In genomic region chr11:67393990-67394389, GRCh38 we compare ENCODE assay signal across 16 cellular contexts. TPM values are rescaled to one million over a fixed set of nuclear protein-coding genes. Genes with fewer than 3 reads are reported as not detected.
DNase-seq lines count a peak whose midpoint lies in the region; ATAC-seq lines count a peak whose summit lies in the region.
"Had no signal": no experiment of that assay in that cellular context is flagged by ENCODE, and none has a peak within 500 bp of the region (broad histone marks: within the 10 kb centered on the region; RNA-seq: fewer than 3 reads in every experiment).

No MANE protein-coding gene starts in this region.

- peaks cover 23% of the 10 kb centered on the region for H3K4me1 ChIP-seq in NT2/D1 (ENCODE audit: insufficient read depth, insufficient read length)
- H3K4me1 ChIP-seq: parathyroid adenoma had no signal

- no peaks in the 10 kb centered on the region for H3K9me3 ChIP-seq in NT2/D1 (ENCODE audit: insufficient read depth, low read length)

- CTCF ChIA-PET in activated CD4-positive, alpha-beta memory T cell treated with anti-CD3 and anti-CD28 coated beads, Interleukin-2, amount 10 ng/mL, durations not matched to agents 7 days and 5 days (lab: Charles Lee): interaction anchor here (0.8 kb wide), 1 partner anchor 155 kb away, joined by 3 read pairs; no protein-coding TSS in a partner anchor
- CTCF ChIA-PET in activated CD4-positive, alpha-beta memory T cell treated with anti-CD3 and anti-CD28 coated beads for 36 hours (lab: Charles Lee): interaction anchor here (1.4 to 1.5 kb wide), 2 partner anchors 11 kb away, joined by 3 read pairs; no protein-coding TSS in a partner anchor

- no peaks in the 10 kb centered on the region for H3K9me3 Mint-ChIP-seq in activated CD4-positive, alpha-beta memory T cell treated with anti-CD3 and anti-CD28 coated beads, Interleukin-2, amount 10 ng/mL, durations not matched to agents 7 days and 5 days
- no peaks in the 10 kb centered on the region for H3K9me3 Mint-ChIP-seq in activated CD4-positive, alpha-beta memory T cell treated with anti-CD3 and anti-CD28 coated beads for 36 hours
- no peaks in the 10 kb centered on the region for H3K9me3 Mint-ChIP-seq in effector memory CD8-positive, alpha-beta T cell
- H3K9me3 Mint-ChIP-seq in stimulated activated effector memory CD8-positive, alpha-beta T cell treated with anti-CD3 and anti-CD28 coated beads, Interleukin-12 subunit alpha, Interleukin-12 subunit beta, amount 100 ng/mL, for 72 hours: no peaks in the 10 kb centered on the region

- peaks cover 36% of the 10 kb centered on the region for H3K36me3 Mint-ChIP-seq in activated CD4-positive, alpha-beta memory T cell treated with anti-CD3 and anti-CD28 coated beads, Interleukin-2, amount 10 ng/mL, durations not matched to agents 7 days and 5 days (ENCODE audit: low read depth)
- peaks cover 18% of the 10 kb centered on the region for H3K36me3 Mint-ChIP-seq in activated CD4-positive, alpha-beta memory T cell treated with anti-CD3 and anti-CD28 coated beads for 36 hours
- peaks cover 44% of the 10 kb centered on the region for H3K36me3 Mint-ChIP-seq in effector memory CD8-positive, alpha-beta T cell (ENCODE audit: insufficient read depth)
- H3K36me3 Mint-ChIP-seq in stimulated activated effector memory CD8-positive, alpha-beta T cell treated with anti-CD3 and anti-CD28 coated beads, Interleukin-12 subunit alpha, Interleukin-12 subunit beta, amount 100 ng/mL, for 72 hours: peaks cover 59% of the 10 kb centered on the region

- H3K4me1 Mint-ChIP-seq in activated CD4-positive, alpha-beta memory T cell treated with anti-CD3 and anti-CD28 coated beads, Interleukin-2, amount 10 ng/mL, durations not matched to agents 7 days and 5 days: peaks cover 65% of the 10 kb centered on the region
- peaks cover 54% of the 10 kb centered on the region for H3K4me1 Mint-ChIP-seq in activated CD4-positive, alpha-beta memory T cell treated with anti-CD3 and anti-CD28 coated beads for 36 hours (ENCODE audit: low read depth)
- H3K4me1 Mint-ChIP-seq in effector memory CD8-positive, alpha-beta T cell (ENCODE audit: low read depth in 2 of 2): peaks cover 42 to 47% of the 10 kb centered on the region in 2 donors
- H3K4me1 Mint-ChIP-seq in stimulated activated effector memory CD8-positive, alpha-beta T cell treated with anti-CD3 and anti-CD28 coated beads, Interleukin-12 subunit alpha, Interleukin-12 subunit beta, amount 100 ng/mL, for 72 hours: peaks cover 62% of the 10 kb centered on the region

- H3K27me3 Mint-ChIP-seq in activated CD4-positive, alpha-beta memory T cell treated with anti-CD3 and anti-CD28 coated beads, Interleukin-2, amount 10 ng/mL, durations not matched to agents 7 days and 5 days: no peaks in the 10 kb centered on the region
- no peaks in the 10 kb centered on the region for H3K27me3 Mint-ChIP-seq in activated CD4-positive, alpha-beta memory T cell treated with anti-CD3 and anti-CD28 coated beads for 36 hours
- no peaks in the 10 kb centered on the region for H3K27me3 Mint-ChIP-seq in effector memory CD8-positive, alpha-beta T cell

- peaks cover 63% of the 10 kb centered on the region for H3K36me3 ChIP-seq in NT2/D1 (ENCODE audit: insufficient read depth, insufficient read length, low read length)

- intact Hi-C loops in activated CD4-positive, alpha-beta memory T cell treated with anti-CD3 and anti-CD28 coated beads for 36 hours (cut with micrococcal nuclease): loop anchor here (5.0 kb wide), 1 partner anchor 33 kb away; the partner anchor contains the start of gene RPS6KB2

- ATAC-seq in effector memory CD8-positive, alpha-beta T cell (replicated peaks): no peak
- no peak for ATAC-seq in stimulated activated effector memory CD8-positive, alpha-beta T cell treated with anti-CD3 and anti-CD28 coated beads, Interleukin-12 subunit alpha, Interleukin-12 subunit beta, amount 100 ng/mL, for 72 hours
- ATAC-seq in GM19351 (IDR thresholded peaks at IDR 0.05; ENCODE audit: unreplicated experiment): no peak

- H3K27me3 ChIP-seq in NT2/D1 (ENCODE audit: insufficient read depth, insufficient read length): peaks cover 7% of the 10 kb centered on the region

- DNase-seq in activated CD4-positive, alpha-beta memory T cell treated with anti-CD3 and anti-CD28 coated beads, Interleukin-2, amount 10 ng/mL, durations not matched to agents 7 days and 5 days: no peak
- no peak for DNase-seq in activated CD4-positive, alpha-beta memory T cell treated with anti-CD3 and anti-CD28 coated beads for 36 hours
- no peak for DNase-seq in NT2/D1 (ENCODE audit: low read depth, low spot score)
- no peak for DNase-seq in effector memory CD8-positive, alpha-beta T cell
- no peak for DNase-seq in stimulated activated effector memory CD8-positive, alpha-beta T cell treated with anti-CD3 and anti-CD28 coated beads, Interleukin-12 subunit alpha, Interleukin-12 subunit beta, amount 100 ng/mL, for 72 hours (ENCODE audit: low spot score in 2 of 2)
- DNase-seq in HK-2 (ENCODE audit: unreplicated experiment): no peak
- DNase-seq in EL: no peak
- DNase-seq: COR-L47; midbrain; NCI-H2171 treated with DMSO at 0.1 percent for 48 hours; RPMI8226; stimulated activated CD4-positive, alpha-beta T cell treated with anti-CD3 and anti-CD28 coated beads, Interleukin-4, amount 100 ng/mL, for 24 hours; SW 1271 had no signal

- H3K4me3 Mint-ChIP-seq in activated CD4-positive, alpha-beta memory T cell treated with anti-CD3 and anti-CD28 coated beads, Interleukin-2, amount 10 ng/mL, durations not matched to agents 7 days and 5 days: peak overlapping the region; percentile 59
- no peak overlapping the region for H3K4me3 Mint-ChIP-seq in activated CD4-positive, alpha-beta memory T cell treated with anti-CD3 and anti-CD28 coated beads for 36 hours
- H3K4me3 Mint-ChIP-seq in effector memory CD8-positive, alpha-beta T cell: peak overlapping the region; percentile 65 to 87
- H3K4me3 Mint-ChIP-seq in stimulated activated effector memory CD8-positive, alpha-beta T cell treated with anti-CD3 and anti-CD28 coated beads, Interleukin-12 subunit alpha, Interleukin-12 subunit beta, amount 100 ng/mL, for 72 hours: peak overlapping the region; percentile 86

- POLR2A ChIA-PET in activated CD4-positive, alpha-beta memory T cell treated with anti-CD3 and anti-CD28 coated beads, Interleukin-2, amount 10 ng/mL, durations not matched to agents 7 days and 5 days (lab: Charles Lee): interaction anchor here (0.8 to 6.7 kb wide), 6 partner anchors 9 to 93 kb away, joined by 3 to 97 read pairs (median 10); partner anchors contain the start of genes POLD4, PPP1CA, PTPRCAP and TBC1D10C
- POLR2A ChIA-PET in activated CD4-positive, alpha-beta memory T cell treated with anti-CD3 and anti-CD28 coated beads for 36 hours (lab: Charles Lee): no interaction called here

- H3K9ac ChIP-seq in NT2/D1 (ENCODE audit: insufficient read length, low read depth): peak overlapping the region; percentile 50
- H3K9ac ChIP-seq: parathyroid adenoma had no signal

- no peak overlapping the region for H3K4me3 ChIP-seq in NT2/D1 (ENCODE audit: insufficient read length, low read depth)

- peak overlapping the region; percentile 52 for H3K27ac Mint-ChIP-seq in activated CD4-positive, alpha-beta memory T cell treated with anti-CD3 and anti-CD28 coated beads, Interleukin-2, amount 10 ng/mL, durations not matched to agents 7 days and 5 days
- no peak overlapping the region for H3K27ac Mint-ChIP-seq in activated CD4-positive, alpha-beta memory T cell treated with anti-CD3 and anti-CD28 coated beads for 36 hours
- H3K27ac Mint-ChIP-seq in effector memory CD8-positive, alpha-beta T cell: peak overlapping the region in 1 of 2 donors; percentile 38
- peak overlapping the region; percentile 4 for H3K27ac Mint-ChIP-seq in stimulated activated effector memory CD8-positive, alpha-beta T cell treated with anti-CD3 and anti-CD28 coated beads, Interleukin-12 subunit alpha, Interleukin-12 subunit beta, amount 100 ng/mL, for 72 hours

RNA-seq across cellular contexts. Expression of gene RAD9A, which starts 2.2 kb away (rescaled TPM):
- total RNA-seq in activated CD4-positive, alpha-beta memory T cell treated with anti-CD3 and anti-CD28 coated beads, Interleukin-2, amount 10 ng/mL, durations not matched to agents 7 days and 5 days: 10 to 100 TPM; 48.0 to 53.9 TPM
- total RNA-seq in activated CD4-positive, alpha-beta memory T cell treated with anti-CD3 and anti-CD28 coated beads for 36 hours: 10 to 100 TPM; 31.0 to 39.1 TPM

RNA-seq across cellular contexts. Expression of gene PPP1CA, which starts 7.7 kb away (rescaled TPM):
- 100 to 1,000 TPM; 308 to 315 TPM for total RNA-seq in activated CD4-positive, alpha-beta memory T cell treated with anti-CD3 and anti-CD28 coated beads, Interleukin-2, amount 10 ng/mL, durations not matched to agents 7 days and 5 days
- 100 to 1,000 TPM; 261 to 267 TPM for total RNA-seq in activated CD4-positive, alpha-beta memory T cell treated with anti-CD3 and anti-CD28 coated beads for 36 hours

RNA-seq across cellular contexts. Expression of gene TBC1D10C, which starts 9.9 kb away (rescaled TPM):
- total RNA-seq in activated CD4-positive, alpha-beta memory T cell treated with anti-CD3 and anti-CD28 coated beads, Interleukin-2, amount 10 ng/mL, durations not matched to agents 7 days and 5 days: 100 to 1,000 TPM; 285 to 310 TPM
- 100 to 1,000 TPM; 123 to 126 TPM for total RNA-seq in activated CD4-positive, alpha-beta memory T cell treated with anti-CD3 and anti-CD28 coated beads for 36 hours
- total RNA-seq: fibroblast of lung had no signal

RNA-seq across cellular contexts. Expression of gene CLCF1, which starts 20.6 kb away (rescaled TPM):
- total RNA-seq in activated CD4-positive, alpha-beta memory T cell treated with anti-CD3 and anti-CD28 coated beads, Interleukin-2, amount 10 ng/mL, durations not matched to agents 7 days and 5 days: under 1 TPM; 0.65 to 0.71 TPM
- under 1 TPM; 0.39 to 0.45 TPM for total RNA-seq in activated CD4-positive, alpha-beta memory T cell treated with anti-CD3 and anti-CD28 coated beads for 36 hours

RNA-seq across cellular contexts. Expression of gene CARNS1, which starts 21.5 kb away (rescaled TPM):
- 1 to 10 TPM in 1 of 2 experiments, under 1 TPM in 1; 0.76 to 1.1 TPM for total RNA-seq in activated CD4-positive, alpha-beta memory T cell treated with anti-CD3 and anti-CD28 coated beads, Interleukin-2, amount 10 ng/mL, durations not matched to agents 7 days and 5 days
- total RNA-seq in activated CD4-positive, alpha-beta memory T cell treated with anti-CD3 and anti-CD28 coated beads for 36 hours: 1 to 10 TPM; 2.3 to 3.3 TPM
